2 cellular contexts compared by ENCODE assay signal in genomic region chr19:53774491-53774890, GRCh38. TPM values are rescaled to one million over a fixed set of nuclear protein-coding genes. Genes with fewer than 3 reads are reported as not detected.
"Had no signal": no experiment of that assay in that cellular context is flagged by ENCODE, and none has a peak within 500 bp of the region (broad histone marks: within the 10 kb centered on the region; RNA-seq: fewer than 3 reads in every experiment).

No MANE protein-coding gene starts in this region.

RNA-seq across cellular contexts. Expression of gene NLRP12, which starts 49.6 kb away (rescaled TPM):
- total RNA-seq: HFFc6, HT1080 had no signal
